In the genomic region with DNA sequence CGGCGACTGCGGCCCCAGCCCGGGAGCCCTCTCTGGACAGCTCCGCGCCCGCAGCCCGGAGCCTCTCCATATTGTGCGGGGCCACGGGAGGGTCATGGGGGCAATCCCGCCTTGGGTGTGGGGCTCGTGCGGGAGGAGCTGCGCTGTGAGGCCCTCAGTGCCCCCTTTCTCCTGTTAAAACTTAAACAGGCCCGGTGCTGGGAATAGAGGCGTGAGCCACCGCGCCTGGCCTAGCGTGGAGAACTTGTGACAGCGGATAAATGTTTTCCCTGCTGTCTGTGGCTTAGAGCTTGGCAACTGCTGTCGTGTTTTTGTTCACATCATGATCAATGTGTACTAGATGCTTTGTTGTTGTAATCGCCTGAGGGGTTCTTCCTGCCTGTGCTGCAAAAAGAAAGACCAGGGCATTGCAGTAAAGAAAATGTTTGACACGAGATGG, we compare ENCODE assay signal across 8 cellular contexts. TPM values are rescaled to one million over a fixed set of nuclear protein-coding genes. Genes with fewer than 3 reads are reported as not detected.
DNase-seq lines count a peak whose midpoint lies in the region; ATAC-seq and TF ChIP-seq lines count a peak whose summit lies in the region.

No MANE protein-coding gene starts in this region.

- peak overlapping the region; percentile 76 for H3K9ac ChIP-seq in neural cell (ENCODE audit: low read length)

- TF ChIP-seq CTCF in neural cell (IDR thresholded peaks at IDR 0.05; ENCODE audit: poor library complexity, severe bottlenecking), result no peak
- TF ChIP-seq CTCF in GM10266 (IDR thresholded peaks at IDR 0.05; ENCODE audit: control insufficient read depth, insufficient read depth, low read depth, missing control alignments), result no peak

- no peaks in the 10 kb centered on the region for H3K27me3 Mint-ChIP-seq in activated T-helper 1 cell treated with anti-CD3 and anti-CD28 coated beads, Interleukin-12 subunit alpha, Interleukin-12 subunit beta, Interleukin-2, Interleukin-4 antibody, amounts not matched to agents 30 ng/mL and 10 ng/mL and 1 ng/mL, durations not matched to agents 14 hours and 24 hours and 36 hours (ENCODE audit: insufficient read depth)

- H3K36me3 ChIP-seq in neural cell (ENCODE audit: insufficient read depth, low read length), result peaks cover 4% of the 10 kb centered on the region

- no peak overlapping the region for H3K27ac Mint-ChIP-seq in activated T-helper 1 cell treated with anti-CD3 and anti-CD28 coated beads, Interleukin-12 subunit alpha, Interleukin-12 subunit beta, Interleukin-2, Interleukin-4 antibody, amounts not matched to agents 30 ng/mL and 10 ng/mL and 1 ng/mL, durations not matched to agents 14 hours and 24 hours and 36 hours

- H3K79me2 ChIP-seq in neural cell (replicated peaks; ENCODE audit: insufficient read depth, low read length), result peaks cover 26% of the 10 kb centered on the region

- no peaks in the 10 kb centered on the region for H3K9me2 ChIP-seq in neural cell (ENCODE audit: insufficient read depth, low read length)

- H3K27ac ChIP-seq in neural cell (ENCODE audit: low read length), result peak overlapping the region; percentile 77

- no peak for TF ChIP-seq EP300 in neural cell (conservative IDR thresholded peaks at IDR 0.05; ENCODE audit: poor library complexity, severe bottlenecking)

- H3K4me3 Mint-ChIP-seq in activated T-helper 1 cell treated with anti-CD3 and anti-CD28 coated beads, Interleukin-12 subunit alpha, Interleukin-12 subunit beta, Interleukin-2, Interleukin-4 antibody, amounts not matched to agents 30 ng/mL and 10 ng/mL and 1 ng/mL, durations not matched to agents 14 hours and 24 hours and 36 hours, result peak overlapping the region; percentile 66

- H3F3A ChIP-seq in neural cell (ENCODE audit: insufficient read depth, low read length, poor library complexity, severe bottlenecking), result no peaks in the 10 kb centered on the region

- no peaks in the 10 kb centered on the region for H3K27me3 ChIP-seq in neural cell (ENCODE audit: insufficient read depth, low read depth, low read length)

- no peaks in the 10 kb centered on the region for H3K9me3 ChIP-seq in neural cell (ENCODE audit: low read length)

- no peak for TF ChIP-seq RAD21 in neural cell (conservative IDR thresholded peaks at IDR 0.05)

- H3K4me3 ChIP-seq in neural cell (ENCODE audit: low read length), result peak overlapping the region; percentile 78

- H4K20me1 ChIP-seq in neural cell (ENCODE audit: insufficient read depth), result no peaks in the 10 kb centered on the region

- H3K4me1 Mint-ChIP-seq in activated T-helper 1 cell treated with anti-CD3 and anti-CD28 coated beads, Interleukin-12 subunit alpha, Interleukin-12 subunit beta, Interleukin-2, Interleukin-4 antibody, amounts not matched to agents 30 ng/mL and 10 ng/mL and 1 ng/mL, durations not matched to agents 14 hours and 24 hours and 36 hours (ENCODE audit: low read depth), result no peaks in the 10 kb centered on the region

- DNase-seq in Daoy (ENCODE audit: low read depth) (peak; percentile 15), foreskin melanocyte (peak; percentile 71), GM10266 (ENCODE audit: extremely low spot score) (no peak)
- no peak for DNase-seq in activated T-helper 1 cell treated with anti-CD3 and anti-CD28 coated beads, Interleukin-12 subunit alpha, Interleukin-12 subunit beta, Interleukin-2, Interleukin-4 antibody, amounts not matched to agents 30 ng/mL and 10 ng/mL and 1 ng/mL, durations not matched to agents 14 hours and 24 hours and 36 hours (ENCODE audit: low spot score)

- ATAC-seq in HG03095 (IDR thresholded peaks at IDR 0.05; ENCODE audit: unreplicated experiment), result peak; percentile 35
- ATAC-seq in GM18519 (IDR thresholded peaks at IDR 0.05; ENCODE audit: low FRiP score, unreplicated experiment), result no peak
- no peak for ATAC-seq in GM19395 (IDR thresholded peaks at IDR 0.05; ENCODE audit: unreplicated experiment)

- peak overlapping the region; percentile 30 for H3K4me2 ChIP-seq in neural cell (ENCODE audit: low read length)

- peaks cover 2% of the 10 kb centered on the region for H3K36me3 Mint-ChIP-seq in activated T-helper 1 cell treated with anti-CD3 and anti-CD28 coated beads, Interleukin-12 subunit alpha, Interleukin-12 subunit beta, Interleukin-2, Interleukin-4 antibody, amounts not matched to agents 30 ng/mL and 10 ng/mL and 1 ng/mL, durations not matched to agents 14 hours and 24 hours and 36 hours (ENCODE audit: low read depth)

- H2AFZ ChIP-seq in neural cell (ENCODE audit: low read depth, low read length), result peak overlapping the region; percentile 25

- intact Hi-C loops in activated T-helper 1 cell treated with anti-CD3 and anti-CD28 coated beads, Interleukin-12 subunit alpha, Interleukin-12 subunit beta, Interleukin-2, Interleukin-4 antibody, amounts not matched to agents 30 ng/mL and 10 ng/mL and 1 ng/mL, durations not matched to agents 14 hours and 24 hours and 36 hours (cut with micrococcal nuclease), result no loop called here

- peaks cover 14% of the 10 kb centered on the region for H3K9me3 Mint-ChIP-seq in activated T-helper 1 cell treated with anti-CD3 and anti-CD28 coated beads, Interleukin-12 subunit alpha, Interleukin-12 subunit beta, Interleukin-2, Interleukin-4 antibody, amounts not matched to agents 30 ng/mL and 10 ng/mL and 1 ng/mL, durations not matched to agents 14 hours and 24 hours and 36 hours

TF ChIP-seq in neural cell, 6 proteins besides CTCF, POLR2A, EP300 and RAD21:
- TF ChIP-seq TAF1 (IDR thresholded peaks at IDR 0.05; ENCODE audit: low read depth) (no peak), MXI1 (conservative IDR thresholded peaks at IDR 0.05; ENCODE audit: poor library complexity, severe bottlenecking) (no peak), EZH2 (IDR thresholded peaks at IDR 0.05; ENCODE audit: borderline replicate concordance, insufficient read depth, low read length, poor library complexity, severe bottlenecking) (no peak), REST (IDR thresholded peaks at IDR 0.05; ENCODE audit: borderline replicate concordance) (no peak), SMC3 (conservative IDR thresholded peaks at IDR 0.05; ENCODE audit: poor library complexity) (no peak), POLR2AphosphoS5 (IDR thresholded peaks at IDR 0.05) (no peak)

RNA-seq across cellular contexts. Expression of gene ZNF844, which starts 0.6 kb away (rescaled TPM):
- total RNA-seq in Daoy (2014; rRNA removed; shearing (Covaris generic)), result 2.4 and 4.4 TPM in 2 replicates
- total RNA-seq in activated T-helper 1 cell treated with anti-CD3 and anti-CD28 coated beads, Interleukin-12 subunit alpha, Interleukin-12 subunit beta, Interleukin-2, Interleukin-4 antibody, amounts not matched to agents 30 ng/mL and 10 ng/mL and 1 ng/mL, durations not matched to agents 14 hours and 24 hours and 36 hours, result 0.73 and 0.86 TPM in 2 replicates
- 11.1 and 15.1 TPM in 2 replicates for polyA plus RNA-seq in neural cell
- polyA minus RNA-seq in neural cell, result 40.7 and 43.2 TPM in 2 replicates

RNA-seq across cellular contexts. Expression of gene ZNF878, which starts 12.4 kb away (rescaled TPM):
- 0.57 TPM in 1 of 2 replicates, not detected in the other for total RNA-seq in Daoy (2014; rRNA removed; shearing (Covaris generic))
- 0.13 and 0.39 TPM in 2 replicates for total RNA-seq in activated T-helper 1 cell treated with anti-CD3 and anti-CD28 coated beads, Interleukin-12 subunit alpha, Interleukin-12 subunit beta, Interleukin-2, Interleukin-4 antibody, amounts not matched to agents 30 ng/mL and 10 ng/mL and 1 ng/mL, durations not matched to agents 14 hours and 24 hours and 36 hours
- polyA plus RNA-seq in neural cell, result 0.21 TPM in 1 of 2 replicates, not detected in the other
- polyA minus RNA-seq in neural cell, result 0.24 and 0.93 TPM in 2 replicates

RNA-seq across cellular contexts. Expression of gene ZNF433, which starts 29.6 kb away (rescaled TPM):
- total RNA-seq in Daoy (2014; rRNA removed; shearing (Covaris generic)), result 3.3 and 9.7 TPM in 2 replicates
- 0.39 TPM in 1 of 2 replicates, not detected in the other for total RNA-seq in activated T-helper 1 cell treated with anti-CD3 and anti-CD28 coated beads, Interleukin-12 subunit alpha, Interleukin-12 subunit beta, Interleukin-2, Interleukin-4 antibody, amounts not matched to agents 30 ng/mL and 10 ng/mL and 1 ng/mL, durations not matched to agents 14 hours and 24 hours and 36 hours
- polyA plus RNA-seq in neural cell, result 37.3 and 40.6 TPM in 2 replicates
- polyA minus RNA-seq in neural cell, result 73.5 and 85.4 TPM in 2 replicates

Comparison
In these comparisons a context has a peak if more than half of its experiments do, and no peak if none do; other contexts are left out.
1. DNase-seq: peak in Daoy (single experiment) and foreskin melanocyte (single experiment); none in activated T-helper 1 cell treated with anti-CD3 and anti-CD28 coated beads, Interleukin-12 subunit alpha, Interleukin-12 subunit beta, Interleukin-2, Interleukin-4 antibody, amounts not matched to agents 30 ng/mL and 10 ng/mL and 1 ng/mL, durations not matched to agents 14 hours and 24 hours and 36 hours (single experiment) and GM10266 (single experiment).